ENCODE assay signal across 11 cellular contexts in the genomic region with DNA sequence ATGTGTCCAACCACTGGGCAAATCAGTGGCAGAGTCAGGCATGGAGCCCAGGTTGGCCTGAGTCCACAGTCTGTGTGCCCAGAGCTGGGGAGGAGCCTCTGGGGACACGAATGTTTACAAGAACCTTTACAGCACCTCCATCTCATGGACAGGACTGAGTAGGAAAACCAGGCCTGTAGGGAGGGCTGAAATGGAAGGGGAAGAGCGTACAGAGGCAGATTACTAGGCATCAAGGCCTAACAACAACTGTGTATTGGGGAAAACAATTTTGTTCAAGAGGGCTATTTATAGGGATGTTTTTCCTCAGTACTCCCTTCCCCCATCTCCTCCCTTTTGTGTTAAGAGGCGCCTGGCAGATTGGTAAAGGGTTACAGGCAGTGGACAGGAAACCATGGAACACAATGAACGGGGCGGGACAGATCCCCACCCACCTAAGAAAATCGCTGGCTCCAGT. TPM values are rescaled to one million over a fixed set of nuclear protein-coding genes. Genes with fewer than 3 reads are reported as not detected.
DNase-seq lines count a peak whose midpoint lies in the region; ATAC-seq and TF ChIP-seq lines count a peak whose summit lies in the region.
"Had no signal": no experiment of that assay in that cellular context is flagged by ENCODE, and none has a peak within 500 bp of the region (broad histone marks: within the 10 kb centered on the region; RNA-seq: fewer than 3 reads in every experiment).

No MANE protein-coding gene starts in this region.

- ATAC-seq in lung (ENCODE audit: insufficient read depth, low FRiP score) (peak; percentile 35), GM19023 (IDR thresholded peaks at IDR 0.05; ENCODE audit: unreplicated experiment) (no peak), GM21515 (IDR thresholded peaks at IDR 0.05; ENCODE audit: unreplicated experiment) (no peak)
- ATAC-seq: activated T-cell treated with anti-CD3 and anti-CD28 coated beads, Interleukin-2, amount 50 U/mL, for 4 hours; T-cell had no signal

- H3K4me1 ChIP-seq in ectodermal cell (ENCODE audit: control insufficient read depth, insufficient read depth, low read length) (peaks cover 12% of the 10 kb centered on the region), lung (ENCODE audit: control insufficient read depth in 2 of 2, insufficient read depth in 2 of 2, low read length in 2 of 2) (peaks cover 3 to 16% of the 10 kb centered on the region in 2 donors)

- 40 to 46% methylated on average over 5 to 6 of the region's 6 CpGs for WGBS in ectodermal cell, 2 experiments
- WGBS in lung, 2 donors, result 49 to 70% methylated on average over 6 of the region's 6 CpGs

- TF ChIP-seq CTCF in lung (IDR thresholded peaks at IDR 0.05; ENCODE audit: control extremely low read depth, extremely low read depth), result no peak

- in situ Hi-C loops in G401 (cut with HindIII; ENCODE audit: low sequenced_read_pairs), result no loop called here

- H3K4me3 ChIP-seq in ectodermal cell (ENCODE audit: insufficient read depth, low read depth, low read length) (no peak overlapping the region), lung (no peak overlapping the region)

- no peaks in the 10 kb centered on the region for H3K27me3 ChIP-seq in ectodermal cell (ENCODE audit: control insufficient read depth, insufficient read depth, low read length, poor library complexity, severe bottlenecking)
- H3K27me3 ChIP-seq in lung (ENCODE audit: control insufficient read depth, insufficient read depth), result no peaks in the 10 kb centered on the region

- H3K36me3 ChIP-seq in ectodermal cell (ENCODE audit: control insufficient read depth, insufficient read depth, low read length) (no peaks in the 10 kb centered on the region), lung (ENCODE audit: control insufficient read depth in 2 of 2, insufficient read depth in 2 of 2, low read length in 2 of 2) (no peaks in the 10 kb centered on the region)

- H3K27ac ChIP-seq in ectodermal cell (ENCODE audit: insufficient read depth, low read depth, low read length, poor library complexity, severe bottlenecking), result peak overlapping the region; percentile 29
- H3K27ac ChIP-seq in lung (ENCODE audit: low read depth in 1 of 2, low read length in 1 of 2), result peak overlapping the region; percentile 74 to 88

- DNase-seq in NCI-H2227 treated with DMSO at 0.1 percent for 48 hours (lab: John Stamatoyannopoulos, UW) (peak; percentile 93), lung (ENCODE audit: low spot score) (no peak), superior temporal gyrus (ENCODE audit: extremely low spot score) (peak; percentile 24), COLO668 (lab: John Stamatoyannopoulos, UW; ENCODE audit: unreplicated experiment) (no peak), G401 (ENCODE audit: low spot score) (no peak)
- DNase-seq: activated T-cell treated with anti-CD3 and anti-CD28 coated beads, Interleukin-2, amount 50 U/mL, for 4 hours; GF-D8; T-cell had no signal

- no peaks in the 10 kb centered on the region for H3K9me3 ChIP-seq in ectodermal cell (ENCODE audit: control insufficient read depth, low read length)
- H3K9me3 ChIP-seq in lung (ENCODE audit: control insufficient read depth in 2 of 2, insufficient read depth in 1 of 2, low read length in 1 of 2), result peaks cover 0 to 6% of the 10 kb centered on the region in 2 donors

RNA-seq across cellular contexts. Expression of gene ARHGAP31, which starts 15.1 kb away (rescaled TPM):
- polyA plus RNA-seq in ectodermal cell (2013, experiment 1 of 4), result 0.65 TPM
- polyA plus RNA-seq in ectodermal cell (2013, experiment 2 of 4), result 0.66 TPM
- 0.64 TPM for polyA plus RNA-seq in ectodermal cell (2013, experiment 3 of 4)
- polyA plus RNA-seq in ectodermal cell (2013, experiment 4 of 4), result 0.65 TPM
- total RNA-seq in lung, result 10 to 100 TPM; 45.8 to 58.5 TPM
- 10 to 100 TPM; 11.6 to 17.5 TPM for polyA plus RNA-seq in lung
- not detected in 2 replicates for total RNA-seq in G401 (2014; rRNA removed; shearing (Covaris generic))

RNA-seq across cellular contexts. Expression of gene B4GALT4, which starts 38.5 kb away (rescaled TPM):
- polyA plus RNA-seq in ectodermal cell (2013, experiment 1 of 4), result 29.8 TPM
- polyA plus RNA-seq in ectodermal cell (2013, experiment 2 of 4), result 32.1 TPM
- polyA plus RNA-seq in ectodermal cell (2013, experiment 3 of 4), result 25.3 TPM
- 29.2 TPM for polyA plus RNA-seq in ectodermal cell (2013, experiment 4 of 4)
- total RNA-seq in lung, result 10 to 100 TPM; 13.5 to 23.2 TPM
- 10 to 100 TPM in 1 of 2 donors, 1 to 10 TPM in 1; 7.5 to 18.1 TPM for polyA plus RNA-seq in lung
- 8.7 and 17.8 TPM in 2 replicates for total RNA-seq in G401 (2014; rRNA removed; shearing (Covaris generic))

Comparison
In these comparisons a context has a peak if more than half of its experiments do, and no peak if none do; other contexts are left out.
1. DNase-seq: peak in NCI-H2227 treated with DMSO at 0.1 percent for 48 hours (single experiment) and superior temporal gyrus (single experiment); none in lung (single experiment), COLO668 (single experiment) and G401 (single experiment).
2. RNA of gene ARHGAP31, which starts 15.1 kb away (total RNA-seq): 45.8 to 58.5 TPM in lung; not detected in G401; every median in the first group is over 10 times any median in the second.